8 cellular contexts compared by ENCODE assay signal in the genomic region with DNA sequence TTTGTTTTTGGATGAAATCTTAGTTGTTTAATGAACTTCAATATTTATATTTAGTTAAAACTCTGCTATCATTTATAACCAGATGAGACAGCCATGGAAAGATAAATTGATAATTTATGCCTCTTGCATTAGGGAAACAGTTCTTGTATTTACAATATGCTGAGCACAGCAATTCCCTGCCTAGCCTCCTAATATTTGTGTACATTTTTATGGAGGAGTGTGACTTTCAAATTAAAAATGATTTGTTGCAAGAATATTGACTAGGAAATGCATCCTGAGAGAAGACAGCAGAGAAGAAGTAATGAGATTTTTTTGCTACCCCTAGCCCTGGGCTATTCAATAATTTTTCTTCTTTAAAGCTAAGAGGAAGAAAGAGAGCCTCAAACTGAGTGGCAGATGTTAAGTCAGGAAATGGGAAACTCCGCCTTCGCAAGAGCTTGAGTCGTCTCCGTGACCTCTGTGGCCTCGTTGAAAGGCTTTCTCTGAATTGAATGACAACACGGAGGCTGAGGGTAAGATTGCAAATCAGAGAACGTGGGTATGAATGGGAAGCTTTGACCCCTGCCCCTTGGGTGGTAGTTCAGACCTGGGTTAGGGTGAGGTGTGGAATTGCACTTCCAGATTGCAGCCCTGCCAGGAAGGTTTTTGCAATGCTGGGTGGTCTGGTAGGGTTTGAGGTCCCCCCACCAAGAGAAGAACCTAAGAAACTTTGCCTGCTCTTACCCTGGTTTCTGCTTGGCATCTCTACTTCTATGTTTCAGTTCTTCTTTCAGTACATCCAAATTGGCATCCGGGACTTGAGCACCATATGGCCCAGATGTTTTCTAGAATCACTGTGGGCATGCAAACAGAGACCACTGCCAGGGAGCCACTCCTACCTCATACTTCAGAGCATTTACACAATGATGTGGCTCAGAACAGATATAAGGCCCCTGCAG.
DNase-seq lines count a peak whose midpoint lies in the region; ATAC-seq and TF ChIP-seq lines count a peak whose summit lies in the region.

No MANE protein-coding gene starts in this region.

- H3K4me1 ChIP-seq in DND-41 (ENCODE audit: insufficient read depth, low read length), result peaks cover 24% of the 10 kb centered on the region
- H3K4me1 ChIP-seq in lower lobe of right lung, result no peaks in the 10 kb centered on the region
- no peaks in the 10 kb centered on the region for H3K4me1 ChIP-seq in foreskin keratinocyte

- H3K4me3 Mint-ChIP-seq in T-helper 17 cell (no peak overlapping the region), osteocyte (ENCODE audit: unreplicated experiment) (no peak overlapping the region)

- peak overlapping the region; percentile 70 for H3K27ac ChIP-seq in DND-41 (ENCODE audit: low read length)
- no peak overlapping the region for H3K27ac ChIP-seq in lower lobe of right lung
- no peak overlapping the region for H3K27ac ChIP-seq in foreskin keratinocyte

- ATAC-seq in DND-41 (ENCODE audit: insufficient read depth, low read depth) (peak; percentile 98), GM19452 (IDR thresholded peaks at IDR 0.05; ENCODE audit: unreplicated experiment) (peak; percentile 89), HG03354 (IDR thresholded peaks at IDR 0.05; ENCODE audit: poor library complexity, severe bottlenecking, unreplicated experiment) (peak; percentile 94), T-helper 17 cell (peak; percentile 75), lower lobe of right lung (peak; percentile 62 to 75), foreskin keratinocyte (no peak)

- H3K27me3 ChIP-seq in DND-41 (ENCODE audit: insufficient read depth, low read length, poor library complexity), result no peaks in the 10 kb centered on the region
- H3K27me3 ChIP-seq in lower lobe of right lung (ENCODE audit: low read depth), result no peaks in the 10 kb centered on the region
- H3K27me3 ChIP-seq in foreskin keratinocyte, result no peaks in the 10 kb centered on the region

- H3K9me3 Mint-ChIP-seq in osteocyte (ENCODE audit: unreplicated experiment), result peaks cover 7% of the 10 kb centered on the region

- DNase-seq in DND-41 (peak; percentile 79), T-helper 17 cell (no peak), lower lobe of right lung (peak; percentile 47), foreskin keratinocyte (no peak), osteocyte (ENCODE audit: extremely low spot score, unreplicated experiment) (no peak), D341Med (ENCODE audit: low spot score) (no peak)

- peak overlapping the region; percentile 35 for H3K9ac ChIP-seq in DND-41 (ENCODE audit: low read depth, low read length)

- peaks cover 5% of the 10 kb centered on the region for H3K27me3 Mint-ChIP-seq in T-helper 17 cell
- no peaks in the 10 kb centered on the region for H3K27me3 Mint-ChIP-seq in osteocyte (ENCODE audit: unreplicated experiment)

- no peak overlapping the region for H3K27ac Mint-ChIP-seq in T-helper 17 cell
- H3K27ac Mint-ChIP-seq in osteocyte (ENCODE audit: unreplicated experiment), result no peak overlapping the region

- H3K4me3 ChIP-seq in DND-41 (ENCODE audit: low read depth in 1 of 2, low read length in 2 of 2) (peak overlapping the region in 1 of 2 experiments; percentile 44; a peak in 2 of 4 replicates), lower lobe of right lung (no peak overlapping the region)

- H3K36me3 Mint-ChIP-seq in T-helper 17 cell (ENCODE audit: low read depth) (no peaks in the 10 kb centered on the region), osteocyte (ENCODE audit: unreplicated experiment) (peaks cover 8% of the 10 kb centered on the region)

- H3K9me3 ChIP-seq in DND-41 (ENCODE audit: insufficient read depth, low read length, severe bottlenecking), result no peaks in the 10 kb centered on the region
- no peaks in the 10 kb centered on the region for H3K9me3 ChIP-seq in T-helper 17 cell (ENCODE audit: control insufficient read depth, low read length, poor library complexity, severe bottlenecking)
- H3K9me3 ChIP-seq in lower lobe of right lung, result no peaks in the 10 kb centered on the region

- H2AFZ ChIP-seq in DND-41 (ENCODE audit: low read depth, low read length), result peak overlapping the region; percentile 80

- intact Hi-C loops in lower lobe of right lung (cut with DNase I), result no loop called here

- no peak for TF ChIP-seq CTCF in DND-41 (IDR thresholded peaks at IDR 0.05; ENCODE audit: borderline replicate concordance, extremely low read depth, low read length, poor library complexity, severe bottlenecking)
- TF ChIP-seq CTCF in lower lobe of right lung (IDR thresholded peaks at IDR 0.05), result no peak
- TF ChIP-seq CTCF in foreskin keratinocyte (conservative IDR thresholded peaks at IDR 0.05), result no peak
- no peak for TF ChIP-seq CTCF in osteocyte (IDR thresholded peaks at IDR 0.05)

- H3K4me1 Mint-ChIP-seq in T-helper 17 cell (peaks cover 17% of the 10 kb centered on the region), osteocyte (ENCODE audit: unreplicated experiment) (peaks cover 33% of the 10 kb centered on the region)

- no peaks in the 10 kb centered on the region for H3K79me2 ChIP-seq in DND-41 (ENCODE audit: insufficient read depth, low read length)

- H3K36me3 ChIP-seq in DND-41 (ENCODE audit: insufficient read depth, low read length) (no peaks in the 10 kb centered on the region), lower lobe of right lung (no peaks in the 10 kb centered on the region)

- H4K20me1 ChIP-seq in DND-41 (ENCODE audit: insufficient read depth, low read length), result no peaks in the 10 kb centered on the region

- peak overlapping the region; percentile 66 for H3K4me2 ChIP-seq in DND-41 (ENCODE audit: insufficient read depth, low read length)

Comparison
In these comparisons a context has a peak if more than half of its experiments do, and no peak if none do; other contexts are left out.
1. DNase-seq: peak in DND-41 (single experiment) and lower lobe of right lung (single experiment); none in T-helper 17 cell (0 of 3), foreskin keratinocyte (0 of 2), osteocyte (single experiment) and D341Med (single experiment).